Comparison of ENCODE assay signal across 22 cellular contexts in genomic region chr14:50452285-50452684, GRCh38. TPM values are rescaled to one million over a fixed set of nuclear protein-coding genes. Genes with fewer than 3 reads are reported as not detected.
DNase-seq lines count a peak whose midpoint lies in the region; ATAC-seq and TF ChIP-seq lines count a peak whose summit lies in the region.
"Had no signal": no experiment of that assay in that cellular context is flagged by ENCODE, and none has a peak within 500 bp of the region (broad histone marks: within the 10 kb centered on the region; RNA-seq: fewer than 3 reads in every experiment).

No MANE protein-coding gene starts in this region.

- H3K36me3 ChIP-seq in PC-3 (ENCODE audit: low read depth, low read length) (peaks cover 45% of the 10 kb centered on the region), fibroblast of lung (ENCODE audit: control insufficient read depth, insufficient read depth, low read length) (no peaks in the 10 kb centered on the region), MG63 (peaks cover 27% of the 10 kb centered on the region), heart left ventricle (peaks cover 0 to 95% (median 74%) of the 10 kb centered on the region in 9 donors)
- H3K36me3 ChIP-seq: prostate gland had no signal

- H3K27me3 ChIP-seq in PC-3 (ENCODE audit: low read length) (no peaks in the 10 kb centered on the region), fibroblast of lung (ENCODE audit: control insufficient read depth, insufficient read depth, low read length) (no peaks in the 10 kb centered on the region), MG63 (no peaks in the 10 kb centered on the region), heart left ventricle (no peaks in the 10 kb centered on the region)

- POLR2A ChIA-PET in PC-3 (lab: Charles Lee; ENCODE audit: unreplicated experiment) = interaction anchor here (0.5 to 0.6 kb wide), 2 partner anchors 10 to 215 kb away, joined by 6 to 17 read pairs; no protein-coding TSS in a partner anchor

- H3K9me3 ChIP-seq in PC-3 (ENCODE audit: low read length) (no peaks in the 10 kb centered on the region), fibroblast of lung (ENCODE audit: control insufficient read depth, insufficient read depth, low read depth, low read length) (no peaks in the 10 kb centered on the region), MG63 (no peaks in the 10 kb centered on the region), heart left ventricle (peaks cover 0 to 15% (median 0%) of the 10 kb centered on the region in 12 donors)
- H3K9me3 ChIP-seq: lower lobe of right lung, prostate gland had no signal

- peak overlapping the region; percentile 62 for H3K4me2 ChIP-seq in PC-3 (ENCODE audit: low read length)
- H3K4me2 ChIP-seq in fibroblast of lung (ENCODE audit: extremely low read depth, insufficient read depth, low read length) = no peak overlapping the region

- H3K27ac ChIP-seq in PC-3 (ENCODE audit: low read length) (peak overlapping the region; percentile 94), fibroblast of lung (ENCODE audit: insufficient read depth, low read length) (peak overlapping the region; percentile 70), heart left ventricle (no peak overlapping the region)
- H3K27ac ChIP-seq: coronary artery, prostate gland had no signal

- CTCF ChIA-PET in PC-3 (lab: Charles Lee) = interaction anchor here (0.5 to 1.9 kb wide), 3 partner anchors 30 to 110 kb away, joined by 5 to 11 read pairs (median 9); partner anchors contain the start of gene MAP4K5

- ATAC-seq in PC-3 (peak; percentile 74), heart left ventricle (no peak)
- ATAC-seq: lower lobe of right lung; naive thymus-derived CD8-positive, alpha-beta T cell had no signal

- intact Hi-C loops in PC-3 (cut with micrococcal nuclease) = loop anchor here (2.0 to 5.0 kb wide), 2 partner anchors 69 to 110 kb away; no protein-coding TSS in a partner anchor
- intact Hi-C loops in heart left ventricle (cut with DNase I) = no loop called here

- no peak for TF ChIP-seq CTCF in PC-3 (conservative IDR thresholded peaks at IDR 0.05; ENCODE audit: low read depth, low read length)
- TF ChIP-seq CTCF in fibroblast of lung (conservative IDR thresholded peaks at IDR 0.05 in 1 of 2, IDR thresholded peaks at IDR 0.05 in 1 of 2; ENCODE audit: low read depth in 1 of 2, low read length in 2 of 2) = no peak
- TF ChIP-seq CTCF in heart left ventricle (IDR thresholded peaks at IDR 0.05) = no peak

- peak overlapping the region; percentile 59 for H3K9ac ChIP-seq in PC-3 (ENCODE audit: low read length)
- H3K9ac ChIP-seq in fibroblast of lung (ENCODE audit: insufficient read depth, low read length) = no peak overlapping the region

- WGBS in heart left ventricle, 4 donors = 71 to 87% (median 80%) methylated on average over 1 of the region's 1 CpG

- no peak overlapping the region for H2AFZ ChIP-seq in PC-3 (ENCODE audit: low read length)
- no peak overlapping the region for H2AFZ ChIP-seq in fibroblast of lung (ENCODE audit: low read length)

- peaks cover 34% of the 10 kb centered on the region for H3K4me1 ChIP-seq in PC-3 (ENCODE audit: insufficient read depth, low read length)
- peaks cover 8% of the 10 kb centered on the region for H3K4me1 ChIP-seq in fibroblast of lung (ENCODE audit: control insufficient read depth, extremely low read depth, insufficient read depth, low read length)
- no peaks in the 10 kb centered on the region for H3K4me1 ChIP-seq in heart left ventricle
- H3K4me1 ChIP-seq: HAP-1, lower lobe of right lung, prostate gland had no signal

- no peak for TF ChIP-seq POLR2A in heart left ventricle (IDR thresholded peaks at IDR 0.05)

- 0 out of 2 replicates have a peak overlapping the region, but pooled peaks have one; percentile 10 for H3K4me3 ChIP-seq in PC-3 (ENCODE audit: low read length)
- H3K4me3 ChIP-seq in fibroblast of lung (replicated peaks in 1 of 4; ENCODE audit: control extremely low read depth in 1 of 4, insufficient read depth in 1 of 4, low read depth in 3 of 4, low read length in 4 of 4) = no peak overlapping the region
- no peak overlapping the region for H3K4me3 ChIP-seq in MG63
- H3K4me3 ChIP-seq in heart left ventricle = no peak overlapping the region
- H3K4me3 ChIP-seq: coronary artery, HAP-1, lower lobe of right lung, prostate gland, skin epidermis had no signal

- peaks cover 16% of the 10 kb centered on the region for H3F3A ChIP-seq in PC-3 (ENCODE audit: low read length, unreplicated experiment)

- H4K20me1 ChIP-seq in PC-3 (ENCODE audit: low read length) = peaks cover 20% of the 10 kb centered on the region; the same call in 1 of the 2 replicates
- no peaks in the 10 kb centered on the region for H4K20me1 ChIP-seq in fibroblast of lung (ENCODE audit: control insufficient read depth, extremely low read depth, insufficient read depth, low read length)

- BruUV-seq in PC-3 (replicated peaks; lab: Mats Ljungman, UMichigan) = no TSS peak

- DNase-seq in COR-L47 (lab: John Stamatoyannopoulos, UW) (peak; percentile 44), NCI-H1092 treated with DMSO at 0.1 percent for 48 hours (lab: John Stamatoyannopoulos, UW) (peak; percentile 39), PC-3 (peak; percentile 85), fibroblast of lung (ENCODE audit: low read depth in 2 of 2) (peak in 1 of 2 donors; percentile 80), MG63 (no peak), heart left ventricle (no peak), HuH-7.5 (ENCODE audit: low spot score) (no peak), NCI-H1436 (lab: John Stamatoyannopoulos, UW) (no peak)
- DNase-seq: anterior cingulate cortex; CD4-positive, alpha-beta T cell; immature natural killer cell; Kasumi-1; lower lobe of right lung; naive thymus-derived CD8-positive, alpha-beta T cell; NCI-H2227 treated with DMSO at 0.1 percent for 48 hours; SHP77; stimulated activated CD4-positive, alpha-beta T cell treated with anti-CD3 and anti-CD28 coated beads, Interleukin-4, amount 100 ng/mL, for 24 hours; substantia nigra had no signal

- no peaks in the 10 kb centered on the region for H3K9me2 ChIP-seq in PC-3 (replicated peaks; ENCODE audit: low read length)

- no peaks in the 10 kb centered on the region for H3K79me2 ChIP-seq in PC-3 (ENCODE audit: low read length)
- peaks cover 2% of the 10 kb centered on the region for H3K79me2 ChIP-seq in fibroblast of lung (ENCODE audit: control insufficient read depth, insufficient read depth, low read length)

RNA-seq across cellular contexts. Expression of gene CDKL1, which starts 55.6 kb away (rescaled TPM):
- total RNA-seq in PC-3 (2014; rRNA removed) (7.1 and 14.4 TPM in 2 replicates), fibroblast of lung (14.1 and 22.8 TPM in 2 replicates), heart left ventricle (1 to 10 TPM; 1.7 to 7.0 (median 2.6) TPM)
- polyA plus RNA-seq in fibroblast of lung (7.9 and 18.5 TPM in 2 replicates), heart left ventricle (1 to 10 TPM in 1 of 2 donors, under 1 TPM in 1; 0.34 to 2.1 TPM)
- 6.5 and 18.0 TPM in 2 replicates for polyA plus RNA-seq in fibroblast of lung (2012)
- polyA minus RNA-seq in fibroblast of lung (ENCODE audit: low replicate concordance) = 2.3 and 2.6 TPM in 2 replicates
- total RNA-seq in MG63 (2014; rRNA removed; shearing (Covaris generic); ENCODE audit: low replicate concordance) = 4.7 and 15.2 TPM in 2 replicates

Comparison
In these comparisons a context has a peak if more than half of its experiments do, and no peak if none do; other contexts are left out.
1. DNase-seq: peak in COR-L47 (single experiment), NCI-H1092 treated with DMSO at 0.1 percent for 48 hours (single experiment) and PC-3 (single experiment); none in MG63 (single experiment), heart left ventricle (0 of 5), HuH-7.5 (single experiment) and NCI-H1436 (single experiment).
2. H3K27ac ChIP-seq: peak in PC-3 (single experiment) and fibroblast of lung (single experiment); none in heart left ventricle (0 of 12).